In genomic region chr5:41770799-41771198, GRCh38 we compare ENCODE assay signal across 12 cellular contexts.
DNase-seq lines count a peak whose midpoint lies in the region; ATAC-seq and TF ChIP-seq lines count a peak whose summit lies in the region.
"Had no signal": no experiment of that assay in that cellular context is flagged by ENCODE, and none has a peak within 500 bp of the region (broad histone marks: within the 10 kb centered on the region; RNA-seq: fewer than 3 reads in every experiment).

No MANE protein-coding gene starts in this region.

- TF ChIP-seq POLR2A in gastroesophageal sphincter (IDR thresholded peaks at IDR 0.05), result no peak

- no peaks in the 10 kb centered on the region for H3K9me3 ChIP-seq in gastroesophageal sphincter

- H3K4me3 ChIP-seq in gastroesophageal sphincter (no peak overlapping the region), GM23338 (no peak overlapping the region)
- H3K4me3 ChIP-seq: smooth muscle cell had no signal

- peak; percentile 84 for ATAC-seq in GM19025 (IDR thresholded peaks at IDR 0.05; ENCODE audit: low read depth, unreplicated experiment)
- peak; percentile 76 for ATAC-seq in GM21737 (IDR thresholded peaks at IDR 0.05; ENCODE audit: unreplicated experiment)
- peak; percentile 81 for ATAC-seq in HG03108 (IDR thresholded peaks at IDR 0.05; ENCODE audit: unreplicated experiment)
- ATAC-seq in gastroesophageal sphincter, result no peak
- ATAC-seq in GM23338, result no peak

- H3K9me3 Mint-ChIP-seq in osteocyte (ENCODE audit: unreplicated experiment) (no peaks in the 10 kb centered on the region), GM23338 (no peaks in the 10 kb centered on the region)
- H3K9me3 Mint-ChIP-seq: activated naive CD4-positive, alpha-beta T cell treated with anti-CD3 and anti-CD28 coated beads, Interleukin-2, amount 10 ng/mL, durations not matched to agents 7 days and 5 days; naive B cell had no signal

- no peak overlapping the region for H3K4me2 ChIP-seq in GM23338
- H3K4me2 ChIP-seq: smooth muscle cell had no signal

- H3K4me1 ChIP-seq in gastroesophageal sphincter, result no peaks in the 10 kb centered on the region
- 0 out of 2 replicates have a peak, but pooled peaks cover 4% of the 10 kb centered on the region for H3K4me1 ChIP-seq in GM23338 (ENCODE audit: insufficient read depth)

- no peaks in the 10 kb centered on the region for H3F3A ChIP-seq in GM23338 (replicated peaks; ENCODE audit: low read depth)

- H3K27ac ChIP-seq in gastroesophageal sphincter, result no peak overlapping the region
- H3K27ac ChIP-seq in GM23338 (ENCODE audit: low read depth), result no peak overlapping the region

- H3K4me3 Mint-ChIP-seq in osteocyte (ENCODE audit: unreplicated experiment) (no peak overlapping the region), GM23338 (no peak overlapping the region)
- H3K4me3 Mint-ChIP-seq: activated naive CD4-positive, alpha-beta T cell treated with anti-CD3 and anti-CD28 coated beads, Interleukin-2, amount 10 ng/mL, durations not matched to agents 7 days and 5 days; naive B cell had no signal

- no peak for TF ChIP-seq CTCF in osteocyte (IDR thresholded peaks at IDR 0.05)
- TF ChIP-seq CTCF in gastroesophageal sphincter (IDR thresholded peaks at IDR 0.05), result no peak
- no peak for TF ChIP-seq CTCF in GM23338 (conservative IDR thresholded peaks at IDR 0.05; ENCODE audit: low read depth in 2 of 2)

- no peak for TF ChIP-seq EP300 in gastroesophageal sphincter (IDR thresholded peaks at IDR 0.05)

- H3K36me3 ChIP-seq in gastroesophageal sphincter, result peaks cover 0 to 7% of the 10 kb centered on the region in 2 donors
- H3K36me3 ChIP-seq in GM23338 (ENCODE audit: insufficient read depth), result no peaks in the 10 kb centered on the region

- H2AFZ ChIP-seq in GM23338, result no peak overlapping the region

- H3K27me3 ChIP-seq in gastroesophageal sphincter, result no peaks in the 10 kb centered on the region
- no peaks in the 10 kb centered on the region for H3K27me3 ChIP-seq in GM23338 (ENCODE audit: insufficient read depth)

- H3K36me3 Mint-ChIP-seq in osteocyte (ENCODE audit: unreplicated experiment) (peaks cover 8% of the 10 kb centered on the region), GM23338 (ENCODE audit: low read depth) (peaks cover 2% of the 10 kb centered on the region; the same call in 1 of the 3 replicates)

- H3K4me1 Mint-ChIP-seq in osteocyte (ENCODE audit: unreplicated experiment) (peaks cover 30% of the 10 kb centered on the region), GM23338 (peaks cover 6% of the 10 kb centered on the region; the same call in 2 of the 3 replicates)

- DNase-seq in osteocyte (ENCODE audit: extremely low spot score, unreplicated experiment) (no peak), GM23338 (ENCODE audit: low spot score) (no peak), putamen (ENCODE audit: low spot score) (no peak)
- DNase-seq: activated CD4-positive, alpha-beta T cell treated with anti-CD3 and anti-CD28 coated beads for 48 hours; activated naive CD4-positive, alpha-beta T cell treated with anti-CD3 and anti-CD28 coated beads, Interleukin-2, amount 10 ng/mL, durations not matched to agents 7 days and 5 days; naive B cell; NCI-H774 had no signal

- H3K79me2 ChIP-seq in GM23338 (replicated peaks; ENCODE audit: insufficient read depth), result no peaks in the 10 kb centered on the region

- H3K9me2 ChIP-seq in GM23338 (ENCODE audit: insufficient read depth), result no peaks in the 10 kb centered on the region

- H3K27me3 Mint-ChIP-seq in osteocyte (ENCODE audit: unreplicated experiment) (no peaks in the 10 kb centered on the region), GM23338 (ENCODE audit: insufficient read depth, low read depth, poor library complexity) (no peaks in the 10 kb centered on the region)
- H3K27me3 Mint-ChIP-seq: activated naive CD4-positive, alpha-beta T cell treated with anti-CD3 and anti-CD28 coated beads, Interleukin-2, amount 10 ng/mL, durations not matched to agents 7 days and 5 days; naive B cell had no signal

- H3K27ac Mint-ChIP-seq in osteocyte (ENCODE audit: unreplicated experiment) (peak overlapping the region; percentile 23), GM23338 (no peak overlapping the region)
- H3K27ac Mint-ChIP-seq: naive B cell had no signal

- no peaks in the 10 kb centered on the region for H4K20me1 ChIP-seq in GM23338 (replicated peaks; ENCODE audit: insufficient read depth)

TF ChIP-seq in GM23338, 12 proteins besides CTCF, POLR2A, EP300 and RAD21:
- no peak for TF ChIP-seq STAT1 (IDR thresholded peaks at IDR 0.05; ENCODE audit: unreplicated experiment)
- no peak for TF ChIP-seq ZNF114 (CRISPR knock-in tag; IDR thresholded peaks at IDR 0.05)

Comparison
In these comparisons a context has a peak if more than half of its experiments do, and no peak if none do; other contexts are left out.
1. ATAC-seq: peak in GM19025 (single experiment), GM21737 (single experiment) and HG03108 (single experiment); none in gastroesophageal sphincter (single experiment) and GM23338 (single experiment).